39 cellular contexts compared by ENCODE assay signal in genomic region chr1:247797518-247797917, GRCh38. TPM values are rescaled to one million over a fixed set of nuclear protein-coding genes. Genes with fewer than 3 reads are reported as not detected.
"Had no signal": no experiment of that assay in that cellular context is flagged by ENCODE, and none has a peak within 500 bp of the region (broad histone marks: within the 10 kb centered on the region; RNA-seq: fewer than 3 reads in every experiment).

No MANE protein-coding gene starts in this region.

- H3K27me3 ChIP-seq: MG63 had no signal

- H3K27ac ChIP-seq: KMS-11 had no signal

- H3K4me3 ChIP-seq: MG63 had no signal

- H3K9ac ChIP-seq: KMS-11 had no signal

- DNase-seq: Karpas-422, Kasumi-1, MG63, MM.1S, MV-4-11, NCI-H1048, NCI-H1092, NCI-H1092 treated with DMSO at 0.1 percent for 48 hours, NCI-H1105, NCI-H1105 treated with DMSO at 0.1 percent for 48 hours, NCI-H1417, NCI-H1417 treated with DMSO at 0.1 percent for 48 hours, NCI-H1436, NCI-H1436 treated with DMSO at 0.1 percent for 48 hours, NCI-H146, NCI-H1694, NCI-H1694 treated with DMSO at 0.1 percent for 48 hours, NCI-H187, NCI-H187 treated with DMSO at 0.1 percent for 48 hours, NCI-H1930, NCI-H2029, NCI-H2029 treated with DMSO at 0.1 percent for 48 hours, NCI-H2081, NCI-H2081 treated with DMSO at 0.1 percent for 48 hours, NCI-H2107, NCI-H2171, NCI-H2171 treated with DMSO at 0.1 percent for 48 hours, NCI-H2227 treated with DMSO at 0.1 percent for 48 hours, NCI-H226, NCI-H345, NCI-H446, NCI-H446 treated with DMSO at 0.1 percent for 48 hours, NCI-H510A, NCI-H510A treated with DMSO at 0.1 percent for 48 hours had no signal

- H3K4me2 ChIP-seq: KMS-11 had no signal

- H3K36me3 ChIP-seq: MG63 had no signal

RNA-seq across cellular contexts. Expression of gene OR14A16, which starts 26.4 kb away (rescaled TPM):
- total RNA-seq: LHCN-M2, M059J, MCF 10A, NCI-H460 had no signal

RNA-seq across cellular contexts. Expression of gene OR1C1, which starts 37.2 kb away (rescaled TPM):
- total RNA-seq: LHCN-M2, M059J, MCF 10A had no signal

RNA-seq across cellular contexts. Expression of gene OR11L1, which starts 44.2 kb away (rescaled TPM):
- total RNA-seq: LHCN-M2, M059J, MCF 10A, NCI-H460 had no signal

RNA-seq across cellular contexts. Expression of gene OR14A2, which starts 49.6 kb away (rescaled TPM):
- total RNA-seq: LHCN-M2, M059J, MCF 10A, NCI-H460 had no signal

RNA-seq across cellular contexts. Expression of gene OR14K1, which starts 59.1 kb away (rescaled TPM):
- total RNA-seq: LHCN-M2, M059J, MCF 10A, NCI-H460 had no signal
